Comparison of ENCODE assay signal across 17 cellular contexts in the genomic region with DNA sequence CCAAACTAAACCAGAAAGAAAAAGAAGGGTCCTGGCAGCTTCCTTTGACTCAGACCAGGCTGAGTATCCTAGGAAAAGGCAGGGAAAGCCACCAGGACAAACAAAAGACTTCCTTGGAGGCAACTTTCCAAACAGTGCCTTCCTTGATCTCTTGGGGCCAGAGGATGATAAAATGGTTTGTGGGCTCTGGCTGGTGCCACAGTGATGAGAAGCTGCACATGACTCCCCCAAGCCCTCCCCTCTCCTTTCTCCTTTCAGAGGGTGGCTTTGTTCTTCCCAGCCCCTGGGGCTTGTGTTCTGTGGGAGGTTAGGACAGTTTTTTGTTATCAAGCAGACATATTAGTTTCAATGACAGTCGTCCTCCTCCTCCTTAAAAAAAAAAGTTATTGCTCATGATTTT.
DNase-seq lines count a peak whose midpoint lies in the region; ATAC-seq, FAIRE-seq and TF ChIP-seq lines count a peak whose summit lies in the region.
"Had no signal": no experiment of that assay in that cellular context is flagged by ENCODE, and none has a peak within 500 bp of the region (broad histone marks: within the 10 kb centered on the region; RNA-seq: fewer than 3 reads in every experiment).

No MANE protein-coding gene starts in this region.

- TF ChIP-seq POLR2A in H1 (IDR thresholded peaks at IDR 0.05; ENCODE audit: control extremely low read depth in 1 of 2, low read depth in 2 of 2, low read length in 2 of 2) (no peak), esophagus muscularis mucosa (IDR thresholded peaks at IDR 0.05; ENCODE audit: low read depth) (no peak)

- no peaks in the 10 kb centered on the region for H3K9me3 ChIP-seq in H1 (ENCODE audit: insufficient read depth in 2 of 2, low read depth in 1 of 2, low read length in 1 of 2)
- no peaks in the 10 kb centered on the region for H3K9me3 ChIP-seq in esophagus muscularis mucosa
- no peaks in the 10 kb centered on the region for H3K9me3 ChIP-seq in upper lobe of right lung

- H3K18ac ChIP-seq in H1 (ENCODE audit: extremely low read depth, low read length), result no peak overlapping the region

- H3K4ac ChIP-seq in H1 (replicated peaks; ENCODE audit: insufficient read length, low read depth, low read length), result no peak overlapping the region

- 88% methylated on average over 1 of the region's 1 CpG; no CpG with 5 or more reads in 1 of the 2 experiments for WGBS in H1 (ENCODE audit: extremely low coverage in 1 of 2, insufficient coverage in 1 of 2, insufficient read length in 1 of 2, insufficient replicate concordance in 2 of 2, low coverage in 1 of 2, low lambda C conversion rate in 2 of 2, missing lambda C conversion rate in 1 of 2), 2 experiments
- WGBS in esophagus muscularis mucosa, result 52% methylated on average over 1 of the region's 1 CpG

- H2AK5ac ChIP-seq in H1 (ENCODE audit: low read depth, low read length), result no peak overlapping the region

- TF ChIP-seq RAD21 in H1 (IDR thresholded peaks at IDR 0.05 in 1 of 2, conservative IDR thresholded peaks at IDR 0.05 in 1 of 2; ENCODE audit: low read depth in 2 of 2, low read length in 2 of 2), result no peak

- H4K5ac ChIP-seq in H1 (ENCODE audit: insufficient read length, low read depth, low read length), result no peak overlapping the region

- no peak overlapping the region for H3K4me3 Mint-ChIP-seq in mesothelial cell of epicardium
- H3K4me3 Mint-ChIP-seq: HFFc6 had no signal

- peaks cover 19% of the 10 kb centered on the region for H3K4me1 Mint-ChIP-seq in mesothelial cell of epicardium

- H3K27me3 Mint-ChIP-seq in mesothelial cell of epicardium (ENCODE audit: low read depth), result peaks cover 4% of the 10 kb centered on the region

- no peak overlapping the region for H2BK5ac ChIP-seq in H1 (ENCODE audit: low read depth, low read length)

- no peak overlapping the region for H3K27ac ChIP-seq in H1 (ENCODE audit: low read depth, low read length)
- no peak overlapping the region for H3K27ac ChIP-seq in esophagus muscularis mucosa (replicated peaks in 1 of 4)
- H3K27ac ChIP-seq in upper lobe of right lung, result no peak overlapping the region

- no peak overlapping the region for H2BK20ac ChIP-seq in H1 (ENCODE audit: low read length)

- H3K36me3 ChIP-seq in H1 (ENCODE audit: control insufficient read depth in 2 of 4, insufficient read depth in 4 of 4, low read length in 3 of 4) (no peaks in the 10 kb centered on the region), esophagus muscularis mucosa (no peaks in the 10 kb centered on the region), upper lobe of right lung (no peaks in the 10 kb centered on the region)

- no peak overlapping the region for H4K91ac ChIP-seq in H1 (replicated peaks; ENCODE audit: insufficient read length, low read length)

- H3K9ac ChIP-seq in H1 (replicated peaks in 1 of 4; ENCODE audit: extremely low read depth in 1 of 4, low read depth in 3 of 4, low read length in 3 of 4), result no peak overlapping the region

- H3K56ac ChIP-seq in H1 (replicated peaks; ENCODE audit: insufficient read length, low read depth, low read length), result no peak overlapping the region

- H2AFZ ChIP-seq in H1 (ENCODE audit: low read length), result peak overlapping the region; percentile 38; the same call in 1 of the 2 replicates

- H3K14ac ChIP-seq in H1 (ENCODE audit: insufficient read length), result no peak overlapping the region

- H3K4me1 ChIP-seq in H1 (replicated peaks in 1 of 4; ENCODE audit: control insufficient read depth in 3 of 4, insufficient read depth in 4 of 4, low read length in 3 of 4), result no peaks in the 10 kb centered on the region
- H3K4me1 ChIP-seq in esophagus muscularis mucosa, result no peaks in the 10 kb centered on the region
- H3K4me1 ChIP-seq in upper lobe of right lung, result no peaks in the 10 kb centered on the region

- no peak overlapping the region for H3K23ac ChIP-seq in H1 (ENCODE audit: insufficient read length)

- no peak for ATAC-seq in upper lobe of right lung
- ATAC-seq: PC-3 had no signal

- no peak overlapping the region for H2BK120ac ChIP-seq in H1 (replicated peaks; ENCODE audit: low read depth, low read length)

- no peak overlapping the region for H4K8ac ChIP-seq in H1 (ENCODE audit: extremely low read depth, insufficient read depth, low read length)

- TF ChIP-seq CTCF in H1 (IDR thresholded peaks at IDR 0.05; ENCODE audit: control extremely low read depth in 1 of 3, insufficient read depth in 1 of 3, low read depth in 1 of 3, low read length in 3 of 3), result no peak
- no peak for TF ChIP-seq CTCF in mesothelial cell of epicardium (IDR thresholded peaks at IDR 0.05; ENCODE audit: unreplicated experiment)
- no peak for TF ChIP-seq CTCF in esophagus muscularis mucosa (IDR thresholded peaks at IDR 0.05)
- no peak for TF ChIP-seq CTCF in upper lobe of right lung (IDR thresholded peaks at IDR 0.05)

- FAIRE-seq in H1 (lab: Jason Lieb, UNC), result no peak
- FAIRE-seq: H54 had no signal

- no peaks in the 10 kb centered on the region for H3K36me3 Mint-ChIP-seq in mesothelial cell of epicardium

- DNase-seq in HT1080 (ENCODE audit: low read depth), result peak; percentile 4
- DNase-seq in H1 (ENCODE audit: low read depth in 1 of 2, low spot score in 2 of 2), result no peak
- no peak for DNase-seq in mesothelial cell of epicardium (ENCODE audit: low spot score in 2 of 2, unreplicated experiment in 2 of 2)
- peak; percentile 49 for DNase-seq in superior temporal gyrus (ENCODE audit: extremely low spot score)
- no peak for DNase-seq in esophagus muscularis mucosa (ENCODE audit: extremely low spot score)
- no peak for DNase-seq in upper lobe of right lung
- no peak for DNase-seq in activated gamma-delta T cell treated with Interleukin-2 at 50 U/mL for 16 hours
- DNase-seq: ACHN, AML-193, HFFc6, KBM-7, NCI-H1048, NCI-H1436 treated with DMSO at 0.1 percent for 48 hours, NCI-H2107, NCI-H774, PC-3 had no signal

- H3K4me2 ChIP-seq in H1 (ENCODE audit: insufficient read depth in 1 of 2, low read depth in 2 of 2, low read length in 2 of 2), result no peak overlapping the region

- peak overlapping the region; percentile 76 for H3K27ac Mint-ChIP-seq in mesothelial cell of epicardium
- H3K27ac Mint-ChIP-seq: HFFc6 had no signal

- no peaks in the 10 kb centered on the region for H4K20me1 ChIP-seq in H1 (replicated peaks in 1 of 2; ENCODE audit: control insufficient read depth in 1 of 2, insufficient read depth in 2 of 2, low read length in 2 of 2)

- no peaks in the 10 kb centered on the region for H3K79me2 ChIP-seq in H1 (ENCODE audit: control insufficient read depth in 1 of 2, insufficient read depth in 2 of 2, low read length in 2 of 2)

- no peaks in the 10 kb centered on the region for H3K9me3 Mint-ChIP-seq in mesothelial cell of epicardium

- intact Hi-C loops in esophagus muscularis mucosa (cut with DNase I) (no loop called here), upper lobe of right lung (cut with DNase I) (no loop called here)

- peaks cover 0 to 1% (median 0%) of the 10 kb centered on the region in 4 experiments; a peak in 1 of 7 replicates for H3K27me3 ChIP-seq in H1 (replicated peaks in 1 of 4; ENCODE audit: control insufficient read depth in 3 of 4, extremely low read depth in 1 of 4, insufficient read depth in 3 of 4, low read length in 3 of 4)
- H3K27me3 ChIP-seq in esophagus muscularis mucosa, result peaks cover 0 to 11% (median 0%) of the 10 kb centered on the region in 4 donors
- no peaks in the 10 kb centered on the region for H3K27me3 ChIP-seq in upper lobe of right lung

- no peak overlapping the region for H2BK12ac ChIP-seq in H1 (ENCODE audit: low read depth, low read length)

- H3K4me3 ChIP-seq in H1 (ENCODE audit: extremely low read depth in 1 of 4, insufficient read depth in 2 of 4, low read depth in 3 of 4, low read length in 4 of 4), result no peak overlapping the region
- H3K4me3 ChIP-seq in esophagus muscularis mucosa, result no peak overlapping the region
- no peak overlapping the region for H3K4me3 ChIP-seq in upper lobe of right lung

- H3K79me1 ChIP-seq in H1 (ENCODE audit: low read depth, low read length), result no peaks in the 10 kb centered on the region

- H3K23me2 ChIP-seq in H1 (ENCODE audit: low read depth, low read length), result peaks cover 2% of the 10 kb centered on the region; the same call in 1 of the 2 replicates

- POLR2A ChIA-PET in H1 (lab: Charles Lee; ENCODE audit: partially characterized antibody), result no interaction called here

- H2BK15ac ChIP-seq in H1 (ENCODE audit: low read length), result no peak overlapping the region

- no peak for TF ChIP-seq EP300 in H1 (IDR thresholded peaks at IDR 0.05; ENCODE audit: borderline replicate concordance in 1 of 2, low read depth in 2 of 2, low read length in 2 of 2)
- no peak for TF ChIP-seq EP300 in esophagus muscularis mucosa (IDR thresholded peaks at IDR 0.05)

- CTCF ChIA-PET in H1 (lab: Charles Lee; ENCODE audit: partially characterized antibody), result interaction anchor here (0.7 kb wide), 1 partner anchor 51 kb away, joined by 3 read pairs; no protein-coding TSS in a partner anchor

TF ChIP-seq in H1, 55 proteins besides CTCF, POLR2A, EP300 and RAD21:
- TF ChIP-seq YY1 (IDR thresholded peaks at IDR 0.05; ENCODE audit: low read depth, low read length) (no peak), SP2 (IDR thresholded peaks at IDR 0.05; ENCODE audit: low read length) (no peak), FOSL1 (IDR thresholded peaks at IDR 0.05; ENCODE audit: insufficient read depth, low read depth, low read length) (no peak), MAFK (IDR thresholded peaks at IDR 0.05; ENCODE audit: low read depth, low read length) (no peak), CBX5 (IDR thresholded peaks at IDR 0.05; ENCODE audit: low read depth, low read length) (no peak)
TF ChIP-seq in H1: peak in this region for 0.

Comparison
In these comparisons a context has a peak if more than half of its experiments do, and no peak if none do; other contexts are left out.
1. DNase-seq: peak in HT1080 (single experiment) and superior temporal gyrus (single experiment); none in H1 (0 of 2), mesothelial cell of epicardium (0 of 2), esophagus muscularis mucosa (single experiment), upper lobe of right lung (single experiment) and activated gamma-delta T cell treated with Interleukin-2 at 50 U/mL for 16 hours (single experiment).